8 cellular contexts compared by ENCODE assay signal in the genomic region with DNA sequence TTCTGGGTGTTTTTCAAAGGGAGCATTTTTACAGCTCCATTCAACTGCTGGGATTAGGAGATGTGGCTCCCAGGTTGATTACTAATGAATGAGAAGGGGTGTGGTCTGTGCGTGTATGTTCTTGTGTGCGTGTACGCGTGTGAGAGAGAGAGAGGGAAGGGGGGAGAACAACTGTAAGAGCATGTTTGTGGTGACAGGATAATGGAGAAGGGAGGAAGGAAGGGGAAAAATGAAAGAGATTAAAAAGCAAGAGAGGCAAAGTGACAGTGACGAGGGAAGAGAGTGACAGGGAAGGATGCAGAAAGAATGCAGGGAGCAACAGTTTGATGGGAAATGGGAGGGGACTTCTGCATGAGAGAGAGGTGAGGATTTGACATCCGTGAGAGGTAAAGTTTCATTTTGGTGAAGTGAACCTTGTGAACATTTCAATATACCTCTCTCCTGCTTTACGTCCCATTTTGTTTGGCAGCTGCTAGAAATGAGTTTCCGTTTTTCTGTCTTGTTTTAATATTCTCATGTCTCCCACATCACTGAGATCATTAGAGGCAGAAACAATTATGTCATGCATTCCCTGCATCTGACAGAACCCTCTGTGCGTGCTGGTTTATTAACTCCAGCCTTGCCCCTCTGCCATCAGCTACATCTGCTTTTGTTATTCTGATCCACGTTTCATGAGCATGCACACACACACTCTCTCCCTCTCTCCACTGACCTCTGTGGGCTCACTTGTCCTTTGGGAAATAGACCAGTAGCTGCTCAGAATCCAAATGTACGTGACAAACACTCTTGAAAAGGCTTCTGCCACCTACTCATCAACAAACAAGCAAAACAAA.
DNase-seq lines count a peak whose midpoint lies in the region; ATAC-seq, FAIRE-seq and TF ChIP-seq lines count a peak whose summit lies in the region.

No MANE protein-coding gene starts in this region.

- H4K20me1 ChIP-seq in DOHH2 (ENCODE audit: control insufficient read depth, insufficient read depth, low read depth, low read length) (no peaks in the 10 kb centered on the region), KMS-11 (ENCODE audit: insufficient read depth) (no peaks in the 10 kb centered on the region)

- H3K4me1 Mint-ChIP-seq in stimulated activated naive CD8-positive, alpha-beta T cell treated with anti-CD3 and anti-CD28 coated beads, Interleukin-15, amount 100 ng/mL, for 72 hours: peaks cover 21% of the 10 kb centered on the region

- H3K9me3 Mint-ChIP-seq in stimulated activated naive CD8-positive, alpha-beta T cell treated with anti-CD3 and anti-CD28 coated beads, Interleukin-15, amount 100 ng/mL, for 72 hours: no peaks in the 10 kb centered on the region

- TF ChIP-seq CTCF in DOHH2 (IDR thresholded peaks at IDR 0.05; ENCODE audit: low read depth, low read length, poor library complexity, severe bottlenecking) (no peak), KMS-11 (conservative IDR thresholded peaks at IDR 0.05; ENCODE audit: low read depth, low read length) (peak; percentile 8; the same call in 1 of the 2 replicates)

- no peak for TF ChIP-seq POLR2A in GM12892 (IDR thresholded peaks at IDR 0.05; ENCODE audit: low read depth, low read length)

- H3K27me3 ChIP-seq in DOHH2 (ENCODE audit: control insufficient read depth, low read length) (peaks cover 14% of the 10 kb centered on the region), KMS-11 (ENCODE audit: insufficient read depth, low read depth) (no peaks in the 10 kb centered on the region)

- H3K9me2 ChIP-seq in DOHH2 (replicated peaks; ENCODE audit: control insufficient read depth, low read length): no peaks in the 10 kb centered on the region

- no peak for FAIRE-seq in GM12892 (lab: Jason Lieb, UNC)

- H3K79me2 ChIP-seq in DOHH2 (ENCODE audit: control insufficient read depth, low read length): no peaks in the 10 kb centered on the region
- no peaks in the 10 kb centered on the region for H3K79me2 ChIP-seq in KMS-11 (ENCODE audit: insufficient read depth, low read depth)

- H3K9ac ChIP-seq in KMS-11: peak overlapping the region; percentile 85

- H3K4me2 ChIP-seq in DOHH2 (ENCODE audit: low read length): peak overlapping the region; percentile 87
- peak overlapping the region; percentile 76 for H3K4me2 ChIP-seq in KMS-11

- no peaks in the 10 kb centered on the region for H3K27me3 Mint-ChIP-seq in stimulated activated naive CD8-positive, alpha-beta T cell treated with anti-CD3 and anti-CD28 coated beads, Interleukin-15, amount 100 ng/mL, for 72 hours

- peak overlapping the region; percentile 88 to 90 for H3K4me3 Mint-ChIP-seq in stimulated activated naive CD8-positive, alpha-beta T cell treated with anti-CD3 and anti-CD28 coated beads, Interleukin-15, amount 100 ng/mL, for 72 hours

- H3F3A ChIP-seq in DOHH2 (ENCODE audit: control insufficient read depth, insufficient read depth): no peaks in the 10 kb centered on the region

- no peaks in the 10 kb centered on the region for H3K9me3 ChIP-seq in DOHH2 (ENCODE audit: control insufficient read depth, insufficient read depth, low read length)

- peak overlapping the region; percentile 96 to 97 for H3K27ac Mint-ChIP-seq in stimulated activated naive CD8-positive, alpha-beta T cell treated with anti-CD3 and anti-CD28 coated beads, Interleukin-15, amount 100 ng/mL, for 72 hours

- no peaks in the 10 kb centered on the region for H3K36me3 ChIP-seq in DOHH2 (ENCODE audit: control insufficient read depth, low read length)
- H3K36me3 ChIP-seq in KMS-11 (ENCODE audit: insufficient read depth): no peaks in the 10 kb centered on the region

- DNase-seq in astrocyte of the hippocampus (ENCODE audit: low read depth, low spot score): peak; percentile 74
- peak; percentile 60 for DNase-seq in iris pigment epithelial cell (ENCODE audit: low read depth)
- no peak for DNase-seq in stimulated activated naive CD8-positive, alpha-beta T cell treated with anti-CD3 and anti-CD28 coated beads, Interleukin-15, amount 100 ng/mL, for 72 hours
- DNase-seq in GM12892 (ENCODE audit: insufficient read length): no peak
- DNase-seq in COR-L47 (lab: John Stamatoyannopoulos, UW): no peak

- H3K4me1 ChIP-seq in DOHH2 (ENCODE audit: control insufficient read depth, low read length) (peaks cover 12% of the 10 kb centered on the region), KMS-11 (ENCODE audit: low read depth, poor library complexity, severe bottlenecking) (peaks cover 12% of the 10 kb centered on the region)

- peak overlapping the region; percentile 88 for H2AFZ ChIP-seq in KMS-11 (ENCODE audit: low read depth)

- H3K4me3 ChIP-seq in DOHH2 (ENCODE audit: low read length): peak overlapping the region; percentile 84
- H3K4me3 ChIP-seq in KMS-11 (IDR thresholded peaks at IDR 0.05; ENCODE audit: insufficient read depth, low read depth, low read length): peak overlapping the region; percentile 93

- no peak for ATAC-seq in stimulated activated naive CD8-positive, alpha-beta T cell treated with anti-CD3 and anti-CD28 coated beads, Interleukin-15, amount 100 ng/mL, for 72 hours
- ATAC-seq in HG02938 (IDR thresholded peaks at IDR 0.05; ENCODE audit: unreplicated experiment): no peak

- H3K27ac ChIP-seq in DOHH2 (ENCODE audit: low read depth, low read length) (no peak overlapping the region), KMS-11 (peak overlapping the region; percentile 90; the same call in 1 of the 2 replicates)

Comparison
In these comparisons a context has a peak if more than half of its experiments do, and no peak if none do; other contexts are left out.
1. DNase-seq: peak in astrocyte of the hippocampus (single experiment) and iris pigment epithelial cell (single experiment); none in stimulated activated naive CD8-positive, alpha-beta T cell treated with anti-CD3 and anti-CD28 coated beads, Interleukin-15, amount 100 ng/mL, for 72 hours (0 of 2), GM12892 (single experiment) and COR-L47 (single experiment).